In genomic region chr2:238972146-238972445, GRCh38 we compare ENCODE assay signal across 22 cellular contexts.
DNase-seq lines count a peak whose midpoint lies in the region; ATAC-seq, FAIRE-seq and TF ChIP-seq lines count a peak whose summit lies in the region.
"Had no signal": no experiment of that assay in that cellular context is flagged by ENCODE, and none has a peak within 500 bp of the region (broad histone marks: within the 10 kb centered on the region; RNA-seq: fewer than 3 reads in every experiment).

No MANE protein-coding gene starts in this region.

- H4K8ac ChIP-seq in mesenchymal stem cell (ENCODE audit: low read length) = no peak overlapping the region

- H3K14ac ChIP-seq in mesenchymal stem cell (ENCODE audit: low read length in 2 of 2) = no peak overlapping the region

- H3K18ac ChIP-seq in mesenchymal stem cell (ENCODE audit: low read depth in 1 of 2, low read length in 2 of 2) = no peak overlapping the region

- H2AFZ ChIP-seq in mesenchymal stem cell (ENCODE audit: low read depth, low read length) = no peak overlapping the region
- H2AFZ ChIP-seq: GM23338 had no signal

- intact Hi-C loops in colonic mucosa (cut with DNase I) = no loop called here

- H3K9me3 ChIP-seq in colonic mucosa (no peaks in the 10 kb centered on the region), mesenchymal stem cell (ENCODE audit: control insufficient read depth, low read length) (no peaks in the 10 kb centered on the region)
- H3K9me3 ChIP-seq: Caco-2 had no signal

- H3K27me3 ChIP-seq in colonic mucosa = no peaks in the 10 kb centered on the region
- peaks cover 4 to 14% of the 10 kb centered on the region in 2 experiments for H3K27me3 ChIP-seq in mesenchymal stem cell (ENCODE audit: control insufficient read depth in 1 of 2, insufficient read depth in 1 of 2, low read length in 2 of 2)
- H3K27me3 ChIP-seq: BLaER1 had no signal

- H2BK5ac ChIP-seq in mesenchymal stem cell (ENCODE audit: low read depth, low read length, poor library complexity, severe bottlenecking) = no peak overlapping the region

- H2AK5ac ChIP-seq in mesenchymal stem cell (ENCODE audit: low read length, severe bottlenecking) = no peak overlapping the region

- no peak overlapping the region for H3K9ac ChIP-seq in colonic mucosa (ENCODE audit: low read depth in 2 of 2, low read length in 2 of 2)
- H3K9ac ChIP-seq in mesenchymal stem cell (ENCODE audit: low read length) = no peak overlapping the region
- H3K9ac ChIP-seq: BLaER1 had no signal

- peaks cover 3% of the 10 kb centered on the region for H3K27me3 Mint-ChIP-seq in osteocyte (ENCODE audit: unreplicated experiment)

- no peak for TF ChIP-seq CTCF in colonic mucosa (IDR thresholded peaks at IDR 0.05)
- no peak for TF ChIP-seq CTCF in osteocyte (IDR thresholded peaks at IDR 0.05)

- WGBS in mesenchymal stem cell = 91% methylated on average over 6 of the region's 6 CpGs

- no peak for ATAC-seq in HG02970 (IDR thresholded peaks at IDR 0.05; ENCODE audit: low FRiP score, unreplicated experiment)
- ATAC-seq in HG03039 (IDR thresholded peaks at IDR 0.05; ENCODE audit: unreplicated experiment) = no peak
- ATAC-seq: CD8-positive, alpha-beta T cell; GM12878; GM23338 had no signal

- no peak overlapping the region for H3K4me3 ChIP-seq in colonic mucosa
- H3K4me3 ChIP-seq in mesenchymal stem cell (ENCODE audit: insufficient read depth in 1 of 2, low read depth in 1 of 2, low read length in 2 of 2) = no peak overlapping the region
- H3K4me3 ChIP-seq: BLaER1, GM12878, GM23338 had no signal

- H3K36me3 ChIP-seq in colonic mucosa (no peaks in the 10 kb centered on the region), mesenchymal stem cell (ENCODE audit: control insufficient read depth in 1 of 2, insufficient read depth in 2 of 2, low read depth in 1 of 2, low read length in 2 of 2) (no peaks in the 10 kb centered on the region)
- H3K36me3 ChIP-seq: BLaER1 had no signal

- no peak overlapping the region for H3K27ac ChIP-seq in colonic mucosa
- no peak overlapping the region for H3K27ac ChIP-seq in mesenchymal stem cell (ENCODE audit: low read length, poor library complexity, severe bottlenecking)
- H3K27ac ChIP-seq: 22Rv1, BLaER1, C4-2B had no signal

- H3K4me2 ChIP-seq in mesenchymal stem cell (ENCODE audit: low read length, poor library complexity, severe bottlenecking) = no peak overlapping the region
- H3K4me2 ChIP-seq: BLaER1, GM23338 had no signal

- H3K79me1 ChIP-seq in mesenchymal stem cell (replicated peaks; ENCODE audit: low read length, poor library complexity, severe bottlenecking) = no peaks in the 10 kb centered on the region

- no peak overlapping the region for H3K4ac ChIP-seq in mesenchymal stem cell (ENCODE audit: low read depth in 1 of 2, low read length in 2 of 2)

- H2BK15ac ChIP-seq in mesenchymal stem cell (ENCODE audit: low read depth, poor library complexity, severe bottlenecking) = no peak overlapping the region

- H3K27ac Mint-ChIP-seq in osteocyte (ENCODE audit: unreplicated experiment) = no peak overlapping the region
- H3K27ac Mint-ChIP-seq: B cell; CD4-positive, CD25-positive, alpha-beta regulatory T cell; CD8-positive, alpha-beta T cell; GM23338; HFFc6 had no signal

- no peak overlapping the region for H3K4me3 Mint-ChIP-seq in osteocyte (ENCODE audit: unreplicated experiment)
- H3K4me3 Mint-ChIP-seq: B cell; CD4-positive, CD25-positive, alpha-beta regulatory T cell; CD8-positive, alpha-beta T cell; GM23338; H9; HFFc6 had no signal

- peaks cover 31% of the 10 kb centered on the region for H3K4me1 Mint-ChIP-seq in osteocyte (ENCODE audit: unreplicated experiment)
- H3K4me1 Mint-ChIP-seq: B cell; CD4-positive, CD25-positive, alpha-beta regulatory T cell had no signal

- no peak overlapping the region for H3K23ac ChIP-seq in mesenchymal stem cell (ENCODE audit: low read length in 2 of 2)

- H4K91ac ChIP-seq in mesenchymal stem cell (ENCODE audit: low read length) = peak overlapping the region; percentile 43

- FAIRE-seq in HTR-8/SVneo (lab: Jason Lieb, UNC) = peak; percentile 79
- FAIRE-seq: A204.1, GM12878 had no signal

- peaks cover 12% of the 10 kb centered on the region for H3K9me3 Mint-ChIP-seq in osteocyte (ENCODE audit: unreplicated experiment)
- H3K9me3 Mint-ChIP-seq: GM23338, HFFc6 had no signal

- no peak overlapping the region for H2BK12ac ChIP-seq in mesenchymal stem cell (ENCODE audit: low read length in 2 of 2)

- DNase-seq in HTR-8/SVneo (ENCODE audit: insufficient read length, low spot score) = no peak
- DNase-seq in colonic mucosa = peak; percentile 14
- no peak for DNase-seq in mesenchymal stem cell
- DNase-seq in osteocyte (ENCODE audit: extremely low spot score, unreplicated experiment) = peak; percentile 69
- no peak for DNase-seq in DMS79 treated with DMSO at 0.1 percent for 48 hours (lab: John Stamatoyannopoulos, UW)
- DNase-seq: Caco-2; CD4-positive, CD25-positive, alpha-beta regulatory T cell; CD8-positive, alpha-beta T cell; DMS153; EL; GDM1; H9; HFFc6 had no signal

- no peak overlapping the region for H2BK120ac ChIP-seq in mesenchymal stem cell (ENCODE audit: low read depth, low read length)

- H3K4me1 ChIP-seq in colonic mucosa = no peaks in the 10 kb centered on the region
- peaks cover 7% of the 10 kb centered on the region for H3K4me1 ChIP-seq in mesenchymal stem cell (ENCODE audit: control insufficient read depth, insufficient read depth, low read depth, low read length)
- H3K4me1 ChIP-seq: BLaER1, Caco-2 had no signal

- H3K36me3 Mint-ChIP-seq in osteocyte (ENCODE audit: unreplicated experiment) = no peaks in the 10 kb centered on the region
- H3K36me3 Mint-ChIP-seq: CD4-positive, CD25-positive, alpha-beta regulatory T cell; CD8-positive, alpha-beta T cell had no signal

Comparison
In these comparisons a context has a peak if more than half of its experiments do, and no peak if none do; other contexts are left out.
1. DNase-seq: peak in colonic mucosa (single experiment) and osteocyte (single experiment); none in HTR-8/SVneo (single experiment), mesenchymal stem cell (single experiment) and DMS79 treated with DMSO at 0.1 percent for 48 hours (single experiment).